9 cellular contexts compared by ENCODE assay signal in the genomic region with DNA sequence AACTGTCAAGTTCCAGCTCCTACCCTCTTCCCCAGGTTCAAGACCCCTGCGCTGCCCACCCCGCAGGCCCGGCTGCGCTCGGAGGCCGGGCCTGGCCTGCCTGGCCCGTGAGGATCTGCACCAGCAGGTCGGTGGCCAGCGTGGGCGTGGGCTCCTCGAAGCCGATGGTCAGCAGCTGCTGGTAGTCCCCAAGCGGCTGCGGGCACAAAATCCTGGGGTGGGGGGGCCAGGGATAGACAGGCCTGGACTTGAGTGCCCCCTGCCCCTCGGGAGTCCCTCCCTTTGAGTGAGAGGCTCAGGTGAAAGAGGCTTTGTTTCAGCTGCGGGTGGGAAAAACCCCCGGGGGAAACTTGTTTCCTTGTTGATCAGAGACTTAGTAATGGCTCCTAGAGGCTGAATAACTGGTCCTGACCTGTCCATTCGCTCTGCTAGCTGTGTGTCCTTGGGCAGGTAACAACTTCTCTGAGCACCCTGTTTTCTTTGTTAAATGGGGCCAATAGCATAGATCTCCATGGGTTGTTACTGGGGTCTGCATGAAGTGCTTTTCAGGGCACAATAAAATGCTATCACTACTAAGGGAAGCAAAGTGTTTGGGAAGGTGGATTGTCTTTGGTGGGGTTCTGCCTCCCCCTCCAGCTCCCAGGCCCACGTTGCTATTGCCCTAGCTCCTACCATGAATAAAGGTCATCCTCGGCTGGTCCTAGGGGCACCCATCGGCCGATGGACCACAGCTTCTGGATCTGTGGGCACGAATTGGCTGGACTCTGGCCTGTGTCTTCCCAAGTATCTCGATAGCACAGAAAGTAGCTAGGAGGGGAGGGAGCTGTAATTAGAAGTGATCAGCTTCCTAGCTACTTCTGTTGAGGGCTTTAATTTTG. TPM values are rescaled to one million over a fixed set of nuclear protein-coding genes. Genes with fewer than 3 reads are reported as not detected.
DNase-seq lines count a peak whose midpoint lies in the region; ATAC-seq, FAIRE-seq and TF ChIP-seq lines count a peak whose summit lies in the region.
"Had no signal": no experiment of that assay in that cellular context is flagged by ENCODE, and none has a peak within 500 bp of the region (broad histone marks: within the 10 kb centered on the region; RNA-seq: fewer than 3 reads in every experiment).

No MANE protein-coding gene starts in this region.

- ATAC-seq in HG02588 (IDR thresholded peaks at IDR 0.05; ENCODE audit: unreplicated experiment) (peak; percentile 29), GM18870 (IDR thresholded peaks at IDR 0.05; ENCODE audit: unreplicated experiment) (no peak)

- H3K9me3 ChIP-seq in endothelial cell of umbilical vein (replicated peaks; ENCODE audit: control insufficient read depth, insufficient read depth, low read length): no peaks in the 10 kb centered on the region
- H3K9me3 ChIP-seq in neural cell (ENCODE audit: low read length): no peaks in the 10 kb centered on the region

- H3K4me3 ChIP-seq in GM06990 (replicated peaks; ENCODE audit: low read depth, low read length) (peak overlapping the region; percentile 83), endothelial cell of umbilical vein (replicated peaks in 1 of 3; ENCODE audit: insufficient read depth in 1 of 3, low read depth in 1 of 3, low read length in 3 of 3) (peak overlapping the region; percentile 26 to 77 (median 69)), neural cell (ENCODE audit: low read length) (peak overlapping the region; percentile 82)

- no peaks in the 10 kb centered on the region for H3K9me1 ChIP-seq in endothelial cell of umbilical vein (replicated peaks; ENCODE audit: control insufficient read depth, extremely low read depth, insufficient read depth, low read length)

- BruUV-seq in endothelial cell of umbilical vein (replicated peaks; lab: Mats Ljungman, UMichigan): TSS peak; percentile 72

- no peaks in the 10 kb centered on the region for H3K9me2 ChIP-seq in neural cell (ENCODE audit: insufficient read depth, low read length)

- H3K27ac ChIP-seq in endothelial cell of umbilical vein (ENCODE audit: insufficient read depth, low read depth, low read length) (peak overlapping the region; percentile 60), neural cell (ENCODE audit: low read length) (peak overlapping the region; percentile 61)

- no peak for TF ChIP-seq RAD21 in neural cell (conservative IDR thresholded peaks at IDR 0.05)

- H4K20me1 ChIP-seq in endothelial cell of umbilical vein (replicated peaks; ENCODE audit: control insufficient read depth, extremely low read depth, insufficient read depth, low read length) (no peaks in the 10 kb centered on the region), neural cell (ENCODE audit: insufficient read depth) (no peaks in the 10 kb centered on the region)

- H3K79me2 ChIP-seq in endothelial cell of umbilical vein (ENCODE audit: control insufficient read depth, insufficient read depth, low read length) (no peaks in the 10 kb centered on the region), neural cell (replicated peaks; ENCODE audit: insufficient read depth, low read length) (no peaks in the 10 kb centered on the region)

- H2AFZ ChIP-seq in endothelial cell of umbilical vein (ENCODE audit: low read depth, low read length): peak overlapping the region; percentile 71
- H2AFZ ChIP-seq in neural cell (ENCODE audit: low read depth, low read length): peak overlapping the region; percentile 94

- dilution Hi-C loops in endothelial cell of umbilical vein (cut with MboI; ENCODE audit: extremely low pct_ligation_motif_present, low sequenced_read_pairs): no loop called here

- H3K9ac ChIP-seq in endothelial cell of umbilical vein (replicated peaks; ENCODE audit: extremely low read depth, insufficient read depth, low read length): peak overlapping the region; percentile 73
- peak overlapping the region; percentile 75 for H3K9ac ChIP-seq in neural cell (ENCODE audit: low read length)

- TF ChIP-seq CTCF in GM06990 (IDR thresholded peaks at IDR 0.05; ENCODE audit: insufficient read depth, low read length, poor library complexity, severe bottlenecking): no peak
- TF ChIP-seq CTCF in endothelial cell of umbilical vein (IDR thresholded peaks at IDR 0.05; ENCODE audit: extremely low read depth in 1 of 2, insufficient read depth in 1 of 2, low read depth in 1 of 2, low read length in 2 of 2): no peak
- TF ChIP-seq CTCF in neural cell (IDR thresholded peaks at IDR 0.05; ENCODE audit: poor library complexity, severe bottlenecking): no peak

- peak; percentile 49 for FAIRE-seq in endothelial cell of umbilical vein (lab: Jason Lieb, UNC)

- H3F3A ChIP-seq in neural cell (ENCODE audit: insufficient read depth, low read length, poor library complexity, severe bottlenecking): no peaks in the 10 kb centered on the region

- CTCF ChIA-PET in endothelial cell of umbilical vein (lab: Charles Lee): interaction anchor here (1.2 to 5.6 kb wide), 8 partner anchors 8 to 75 kb away, joined by 4 to 21 read pairs (median 4); a partner anchor contains a TSS

- H3K4me2 ChIP-seq in endothelial cell of umbilical vein (ENCODE audit: insufficient read depth, low read length) (peak overlapping the region; percentile 58), neural cell (ENCODE audit: low read length) (peak overlapping the region; percentile 54)

- no peak for DNase-seq in GM06990 (ENCODE audit: extremely low read depth, insufficient read length)
- peak in 4 of 5 experiments; percentile 10 to 50 (median 29) for DNase-seq in T-helper 2 cell
- DNase-seq in endothelial cell of umbilical vein (ENCODE audit: low read depth, low spot score): no peak
- DNase-seq in NCI-H1105 (lab: John Stamatoyannopoulos, UW): no peak
- DNase-seq in amniotic stem cell (lab: John Stamatoyannopoulos, UW): no peak

- TF ChIP-seq POLR2A in endothelial cell of umbilical vein (IDR thresholded peaks at IDR 0.05; ENCODE audit: low read depth, low read length): no peak

- peaks cover 12% of the 10 kb centered on the region for H3K4me1 ChIP-seq in endothelial cell of umbilical vein (ENCODE audit: control insufficient read depth, extremely low read depth, insufficient read depth, low read length)

- H3K36me3 ChIP-seq in GM06990 (ENCODE audit: control insufficient read depth, insufficient read depth, low read length): no peaks in the 10 kb centered on the region; the same call in 1 of the 2 replicates
- H3K36me3 ChIP-seq in endothelial cell of umbilical vein (ENCODE audit: control insufficient read depth in 2 of 2, extremely low read depth in 1 of 2, insufficient read depth in 2 of 2, low read length in 2 of 2): no peaks in the 10 kb centered on the region
- no peaks in the 10 kb centered on the region for H3K36me3 ChIP-seq in neural cell (ENCODE audit: insufficient read depth, low read length)

- H3K27me3 ChIP-seq in GM06990 (replicated peaks; ENCODE audit: control insufficient read depth, insufficient read depth, low read length) (no peaks in the 10 kb centered on the region), endothelial cell of umbilical vein (ENCODE audit: control insufficient read depth in 2 of 2, insufficient read depth in 2 of 2, low read length in 2 of 2) (no peaks in the 10 kb centered on the region), neural cell (ENCODE audit: insufficient read depth, low read depth, low read length) (no peaks in the 10 kb centered on the region)

- POLR2A ChIA-PET in endothelial cell of umbilical vein (lab: Charles Lee): interaction anchor here (0.6 to 1.3 kb wide), 2 partner anchors 8 to 34 kb away, joined by 3 to 4 read pairs; no protein-coding TSS in a partner anchor

- intact Hi-C loops in endothelial cell of umbilical vein (cut with micrococcal nuclease): loop anchor here (1.0 to 2.0 kb wide), 5 partner anchors 35 to 176 kb away; a partner anchor contains a TSS

- no peak for TF ChIP-seq EP300 in neural cell (conservative IDR thresholded peaks at IDR 0.05; ENCODE audit: poor library complexity, severe bottlenecking)

RNA-seq across cellular contexts. Expression of a gene that starts 3.5 kb away (rescaled TPM):
- 0.55 TPM in 1 of 2 replicates, not detected in the other for total RNA-seq in endothelial cell of umbilical vein
- polyA plus RNA-seq in endothelial cell of umbilical vein (not detected in 2 replicates), neural cell (not detected in 2 replicates)
- not detected in 2 replicates for polyA plus RNA-seq in endothelial cell of umbilical vein (2011; cell fraction: cytosol; rRNA removed)
- not detected in 2 replicates for polyA plus RNA-seq in endothelial cell of umbilical vein (2011; cell fraction: nucleus; rRNA removed)
- polyA plus RNA-seq in endothelial cell of umbilical vein (2012): not detected in 2 replicates
- polyA minus RNA-seq in endothelial cell of umbilical vein (0.40 TPM in 1 of 2 replicates, not detected in the other), neural cell (1.3 TPM in 1 of 2 replicates, not detected in the other)
- not detected for polyA minus RNA-seq in endothelial cell of umbilical vein (2011; cell fraction: cytosol; rRNA and poly(A)+ RNA removed)
- polyA minus RNA-seq in endothelial cell of umbilical vein (2011; cell fraction: nucleus; rRNA and poly(A)+ RNA removed): not detected in 2 replicates

RNA-seq across cellular contexts. Expression of a gene that starts 8.5 kb away (rescaled TPM):
- total RNA-seq in endothelial cell of umbilical vein: 35.2 and 35.9 TPM in 2 replicates
- 13.8 and 14.1 TPM in 2 replicates for polyA plus RNA-seq in endothelial cell of umbilical vein
- 11.0 and 14.1 TPM in 2 replicates for polyA plus RNA-seq in endothelial cell of umbilical vein (2011; cell fraction: cytosol; rRNA removed)
- polyA plus RNA-seq in endothelial cell of umbilical vein (2011; cell fraction: nucleus; rRNA removed): 21.4 and 22.8 TPM in 2 replicates
- 18.1 and 27.6 TPM in 2 replicates for polyA plus RNA-seq in endothelial cell of umbilical vein (2012)
- 6.2 and 7.8 TPM in 2 replicates for polyA minus RNA-seq in endothelial cell of umbilical vein
- 39.2 TPM for polyA minus RNA-seq in endothelial cell of umbilical vein (2011; cell fraction: cytosol; rRNA and poly(A)+ RNA removed)
- polyA minus RNA-seq in endothelial cell of umbilical vein (2011; cell fraction: nucleus; rRNA and poly(A)+ RNA removed): 1.5 and 4.2 TPM in 2 replicates
- 32.4 and 38.1 TPM in 2 replicates for polyA plus RNA-seq in neural cell
- polyA minus RNA-seq in neural cell: 41.6 and 47.7 TPM in 2 replicates

RNA-seq across cellular contexts. Expression of a gene that starts 9.4 kb away (rescaled TPM):
- total RNA-seq in endothelial cell of umbilical vein: 0.31 TPM in 1 of 2 replicates, not detected in the other
- polyA plus RNA-seq in endothelial cell of umbilical vein: 0.25 and 0.26 TPM in 2 replicates
- polyA plus RNA-seq in endothelial cell of umbilical vein (2011; cell fraction: cytosol; rRNA removed): 0.13 and 0.41 TPM in 2 replicates
- 0.13 and 0.14 TPM in 2 replicates for polyA plus RNA-seq in endothelial cell of umbilical vein (2011; cell fraction: nucleus; rRNA removed)
- polyA plus RNA-seq in endothelial cell of umbilical vein (2012): 0.39 and 0.68 TPM in 2 replicates
- 0.11 and 0.19 TPM in 2 replicates for polyA minus RNA-seq in endothelial cell of umbilical vein
- polyA minus RNA-seq in endothelial cell of umbilical vein (2011; cell fraction: cytosol; rRNA and poly(A)+ RNA removed): not detected
- not detected in 2 replicates for polyA minus RNA-seq in endothelial cell of umbilical vein (2011; cell fraction: nucleus; rRNA and poly(A)+ RNA removed)
- polyA plus RNA-seq in neural cell: 3.7 and 8.2 TPM in 2 replicates
- 2.2 and 2.4 TPM in 2 replicates for polyA minus RNA-seq in neural cell

RNA-seq across cellular contexts. Expression of a gene that starts 20.2 kb away (rescaled TPM):
- 0.31 TPM in 1 of 2 replicates, not detected in the other for total RNA-seq in endothelial cell of umbilical vein
- polyA plus RNA-seq in endothelial cell of umbilical vein: 0.08 TPM in 2 replicates
- polyA plus RNA-seq in endothelial cell of umbilical vein (2011; cell fraction: cytosol; rRNA removed): 0.03 and 0.06 TPM in 2 replicates
- not detected in 2 replicates for polyA plus RNA-seq in endothelial cell of umbilical vein (2011; cell fraction: nucleus; rRNA removed)
- polyA plus RNA-seq in endothelial cell of umbilical vein (2012): 0.28 TPM in 1 of 2 replicates, not detected in the other
- not detected in 2 replicates for polyA minus RNA-seq in endothelial cell of umbilical vein
- not detected for polyA minus RNA-seq in endothelial cell of umbilical vein (2011; cell fraction: cytosol; rRNA and poly(A)+ RNA removed)
- polyA minus RNA-seq in endothelial cell of umbilical vein (2011; cell fraction: nucleus; rRNA and poly(A)+ RNA removed): not detected in 2 replicates
- polyA plus RNA-seq in neural cell: 0.33 TPM in 1 of 2 replicates, not detected in the other
- 0.46 and 0.49 TPM in 2 replicates for polyA minus RNA-seq in neural cell
- total RNA-seq: T-helper 1 cell treated with Interleukin-12 subunit alpha and Interleukin-12 subunit beta and Interleukin-4 antibody, amounts not matched to agents 30 ng/mL and 1 ng/mL, for 36 hours had no signal

RNA-seq across cellular contexts. Expression of a gene that starts 35.5 kb away (rescaled TPM):
- total RNA-seq in endothelial cell of umbilical vein: 97.5 and 110 TPM in 2 replicates
- polyA plus RNA-seq in endothelial cell of umbilical vein (29.9 and 44.2 TPM in 2 replicates), neural cell (11.7 and 28.1 TPM in 2 replicates)
- 59.3 and 67.5 TPM in 2 replicates for polyA plus RNA-seq in endothelial cell of umbilical vein (2011; cell fraction: cytosol; rRNA removed)
- 33.2 and 33.7 TPM in 2 replicates for polyA plus RNA-seq in endothelial cell of umbilical vein (2011; cell fraction: nucleus; rRNA removed)
- 83.5 and 89.6 TPM in 2 replicates for polyA plus RNA-seq in endothelial cell of umbilical vein (2012)
- polyA minus RNA-seq in endothelial cell of umbilical vein (48.3 and 48.5 TPM in 2 replicates), neural cell (40.2 and 45.8 TPM in 2 replicates)
- 25.4 TPM for polyA minus RNA-seq in endothelial cell of umbilical vein (2011; cell fraction: cytosol; rRNA and poly(A)+ RNA removed)
- 16.0 and 18.2 TPM in 2 replicates for polyA minus RNA-seq in endothelial cell of umbilical vein (2011; cell fraction: nucleus; rRNA and poly(A)+ RNA removed)

Comparison
In these comparisons a context has a peak if more than half of its experiments do, and no peak if none do; other contexts are left out.
1. DNase-seq: peak in T-helper 2 cell (4 of 5); none in GM06990 (single experiment), endothelial cell of umbilical vein (single experiment), NCI-H1105 (single experiment) and amniotic stem cell (single experiment).
2. Peak in every context shown above with its lines, with median percentiles within 50 percentile points of each other: H3K4me3 ChIP-seq.